ENCODE assay signal across 8 cellular contexts in the genomic region with DNA sequence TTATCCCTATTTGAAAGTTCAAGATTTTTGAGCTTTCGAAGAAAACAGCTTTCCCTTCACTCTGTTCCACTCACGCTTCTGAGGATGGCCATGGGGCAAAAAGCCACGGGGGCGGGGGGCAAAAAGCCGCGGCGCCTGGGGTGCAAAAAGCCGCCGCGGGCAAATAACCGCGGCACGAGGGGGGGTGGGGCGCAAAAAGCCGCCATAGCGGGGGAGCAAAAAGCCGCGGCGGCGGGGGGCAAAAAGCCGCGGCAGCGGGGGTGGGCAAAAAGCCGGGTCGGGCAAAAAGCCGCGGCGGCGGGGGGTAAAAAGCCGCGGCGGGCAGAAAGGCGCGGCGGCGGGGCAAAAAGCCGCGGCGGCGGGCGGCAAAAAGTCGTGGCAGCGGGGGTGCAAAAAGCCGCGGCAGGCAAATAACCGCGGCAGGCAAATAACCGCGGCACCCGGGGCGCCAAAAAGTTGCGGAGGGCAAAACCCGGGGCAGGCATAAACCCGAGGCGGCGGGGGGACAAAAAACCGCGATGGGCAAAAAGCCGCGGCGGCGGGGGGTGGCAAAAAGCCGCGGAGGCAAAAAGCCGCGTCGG.
A peak's percentile ranks its signal among the peaks of the same experiment; 100 is the strongest.
DNase-seq lines count a peak whose midpoint lies in the region; ATAC-seq, FAIRE-seq and TF ChIP-seq lines count a peak whose summit lies in the region.
"Not testable (repeated sequence)": the region's sequence is repeated elsewhere in the genome, so short reads cannot be mapped to it uniquely, and the experiment has no call there.

No MANE protein-coding gene starts in this region.

- not testable (repeated sequence) for H3K79me1 ChIP-seq in neuronal stem cell (ENCODE audit: low read depth, low read length)

- not testable (repeated sequence) for H3K18ac ChIP-seq in neuronal stem cell (ENCODE audit: low read length)

- not testable (repeated sequence) for TF ChIP-seq EP300 in A549 (IDR thresholded peaks at IDR 0.05)

- H3K9me3 Mint-ChIP-seq in activated naive CD8-positive, alpha-beta T cell treated with anti-CD3 and anti-CD28 coated beads, Interleukin-2, amount 10 ng/mL, durations not matched to agents 7 days and 5 days; chondrocyte (ENCODE audit: low read depth): not testable (repeated sequence)

- H3K23ac ChIP-seq in neuronal stem cell (ENCODE audit: low read depth, low read length, poor library complexity): not testable (repeated sequence)

- not testable (repeated sequence) for H3K9me3 ChIP-seq in A549; HAP-1; SJCRH30 (replicated peaks); right cardiac atrium (ENCODE audit: control insufficient read depth, low read length); neuronal stem cell (replicated peaks in 1 of 2; ENCODE audit: control insufficient read depth in 2 of 2, insufficient read depth in 1 of 2, low read depth in 1 of 2, low read length in 2 of 2); spleen

- ATAC-seq in A549; activated naive CD8-positive, alpha-beta T cell treated with anti-CD3 and anti-CD28 coated beads, Interleukin-2, amount 10 ng/mL, durations not matched to agents 7 days and 5 days (ENCODE audit: low read depth); right cardiac atrium: not testable (repeated sequence)

- POLR2A ChIA-PET in A549 (lab: Yijun Ruan, JAX); activated naive CD8-positive, alpha-beta T cell treated with anti-CD3 and anti-CD28 coated beads, Interleukin-2, amount 10 ng/mL, durations not matched to agents 7 days and 5 days (lab: Charles Lee): not testable (repeated sequence)

- H3K36me3 ChIP-seq in HAP-1 (replicated peaks); SJCRH30; neuronal stem cell (replicated peaks in 1 of 2; ENCODE audit: control insufficient read depth in 2 of 2, insufficient read depth in 2 of 2, low read length in 2 of 2); spleen: not testable (repeated sequence)

- DNase-seq in A549 (ENCODE audit: low read depth in 1 of 2, low spot score in 1 of 2); right cardiac atrium; neuronal stem cell (ENCODE audit: low spot score): not testable (repeated sequence)
- DNase-seq in HAP-1 (ENCODE audit: low spot score in 2 of 2) (peak; percentile 1 to 12), SJCRH30 (peak in 1 of 2 experiments; percentile 0), chondrocyte (ENCODE audit: low spot score) (peak; percentile 24), spleen (peak; percentile 44)
- peak; percentile 17 for DNase-seq in activated naive CD8-positive, alpha-beta T cell treated with anti-CD3 and anti-CD28 coated beads, Interleukin-2, amount 10 ng/mL, durations not matched to agents 7 days and 5 days

- H3K4me3 ChIP-seq in A549: peak overlapping the region; percentile 56
- H3K4me3 ChIP-seq in HAP-1: peak overlapping the region; percentile 20
- H3K4me3 ChIP-seq in SJCRH30: peak overlapping the region; percentile 42
- peak overlapping the region; percentile 78 for H3K4me3 ChIP-seq in right cardiac atrium (ENCODE audit: low read length)
- H3K4me3 ChIP-seq in neuronal stem cell (ENCODE audit: low read length in 2 of 2): peak overlapping the region in 1 of 2 donors; percentile 43
- peak overlapping the region in 5 of 8 donors; percentile 14 to 62 (median 40) for H3K4me3 ChIP-seq in spleen

- not testable (repeated sequence) for H3K4me1 ChIP-seq in A549; HAP-1; SJCRH30; right cardiac atrium (ENCODE audit: control insufficient read depth, insufficient read depth, low read length); neuronal stem cell (ENCODE audit: control insufficient read depth in 2 of 2, insufficient read depth in 1 of 2, low read depth in 1 of 2, low read length in 2 of 2); spleen

- not testable (repeated sequence) for TF ChIP-seq RAD21 in A549 (conservative IDR thresholded peaks at IDR 0.05 in 1 of 2, IDR thresholded peaks at IDR 0.05 in 1 of 2)

- in situ Hi-C loops in HAP-1 (cut with MboI; ENCODE audit: low sequenced_read_pairs): not testable (repeated sequence)

- H3K4me1 Mint-ChIP-seq in activated naive CD8-positive, alpha-beta T cell treated with anti-CD3 and anti-CD28 coated beads, Interleukin-2, amount 10 ng/mL, durations not matched to agents 7 days and 5 days; chondrocyte (ENCODE audit: low read depth): not testable (repeated sequence)

- not testable (repeated sequence) for TF ChIP-seq POLR2A in A549 (IDR thresholded peaks at IDR 0.05; ENCODE audit: low read length); spleen (IDR thresholded peaks at IDR 0.05)

- not testable (repeated sequence) for TF ChIP-seq CTCF in A549 (IDR thresholded peaks at IDR 0.05); chondrocyte (IDR thresholded peaks at IDR 0.05); spleen (IDR thresholded peaks at IDR 0.05 in 8 of 11, conservative IDR thresholded peaks at IDR 0.05 in 3 of 11)

- H3K27ac Mint-ChIP-seq in activated naive CD8-positive, alpha-beta T cell treated with anti-CD3 and anti-CD28 coated beads, Interleukin-2, amount 10 ng/mL, durations not matched to agents 7 days and 5 days; chondrocyte (ENCODE audit: unreplicated experiment): not testable (repeated sequence)

- not testable (repeated sequence) for H2BK5ac ChIP-seq in neuronal stem cell (ENCODE audit: low read length)

- H3K4me2 ChIP-seq in A549 (peak overlapping the region; percentile 89), neuronal stem cell (ENCODE audit: insufficient read depth, low read length, poor library complexity, severe bottlenecking) (peak overlapping the region; percentile 45)

- not testable (repeated sequence) for H4K91ac ChIP-seq in neuronal stem cell (ENCODE audit: low read depth, low read length, poor library complexity)

- H2BK120ac ChIP-seq in neuronal stem cell (ENCODE audit: low read depth, low read length): not testable (repeated sequence)

- not testable (repeated sequence) for H3K27me3 Mint-ChIP-seq in activated naive CD8-positive, alpha-beta T cell treated with anti-CD3 and anti-CD28 coated beads, Interleukin-2, amount 10 ng/mL, durations not matched to agents 7 days and 5 days; chondrocyte (ENCODE audit: low read depth)

- not testable (repeated sequence) for H4K8ac ChIP-seq in neuronal stem cell (ENCODE audit: low read depth, low read length)

- not testable (repeated sequence) for H3K9ac ChIP-seq in neuronal stem cell (ENCODE audit: low read depth, low read length, poor library complexity)

- under 1% methylated on average over 22 of the region's 67 CpGs for WGBS in A549 (ENCODE audit: missing lambda C conversion rate)
- whole genome bisulfite sequencing in right cardiac atrium: under 1% methylated on average over 45 of the region's 67 CpGs
- no CpG with 5 or more reads among the region's 67 CpGs for WGBS in neuronal stem cell (ENCODE audit: extremely low coverage in 2 of 2, insufficient read length in 2 of 2, insufficient replicate concordance in 1 of 2), 2 donors
- 1 to 3% (median 1%) methylated on average over 21 to 60 of the region's 67 CpGs; no CpG with 5 or more reads in 2 of the 5 donors for WGBS in spleen, 5 donors

- H3K27me3 ChIP-seq in HAP-1 (ENCODE audit: low read depth); SJCRH30; right cardiac atrium (ENCODE audit: control insufficient read depth, insufficient read depth); neuronal stem cell (ENCODE audit: control insufficient read depth in 3 of 3, insufficient read depth in 3 of 3, low read depth in 1 of 3, low read length in 3 of 3): not testable (repeated sequence)
- H3K27me3 ChIP-seq in spleen (replicated peaks in 1 of 7): peaks cover 0 to 31% (median 0%) of the 10 kb centered on the region in 7 donors

- H2AK5ac ChIP-seq in neuronal stem cell (ENCODE audit: low read depth, low read length): not testable (repeated sequence)

- H3K4me3 Mint-ChIP-seq in activated naive CD8-positive, alpha-beta T cell treated with anti-CD3 and anti-CD28 coated beads, Interleukin-2, amount 10 ng/mL, durations not matched to agents 7 days and 5 days: not testable (repeated sequence)
- H3K4me3 Mint-ChIP-seq in chondrocyte (ENCODE audit: unreplicated experiment): peak overlapping the region; percentile 48

- intact Hi-C loops in right cardiac atrium (cut with DNase I); spleen (cut with DNase I; ENCODE audit: low total_unique reads): not testable (repeated sequence)

- not testable (repeated sequence) for H3K14ac ChIP-seq in neuronal stem cell (ENCODE audit: low read length)

- not testable (repeated sequence) for H2BK15ac ChIP-seq in neuronal stem cell (ENCODE audit: low read length)

- not testable (repeated sequence) for H2BK12ac ChIP-seq in neuronal stem cell (ENCODE audit: low read length)

- CTCF ChIA-PET in A549 (lab: Yijun Ruan, JAX): not testable (repeated sequence)

- peak overlapping the region in 1 of 2 experiments; percentile 58; a peak in 2 of 6 replicates for H3K27ac ChIP-seq in A549
- not testable (repeated sequence) for H3K27ac ChIP-seq in SJCRH30; right cardiac atrium (ENCODE audit: low read length); neuronal stem cell (replicated peaks; ENCODE audit: low read length); spleen

- H3K4ac ChIP-seq in neuronal stem cell (ENCODE audit: low read length): not testable (repeated sequence)

- H2AFZ ChIP-seq in neuronal stem cell (ENCODE audit: low read length): peak overlapping the region; percentile 59

- not testable (repeated sequence) for H3K36me3 Mint-ChIP-seq in activated naive CD8-positive, alpha-beta T cell treated with anti-CD3 and anti-CD28 coated beads, Interleukin-2, amount 10 ng/mL, durations not matched to agents 7 days and 5 days; chondrocyte (ENCODE audit: low read depth)

- not testable (repeated sequence) for FAIRE-seq in A549 (lab: Jason Lieb, UNC)
